10 cellular contexts compared by ENCODE assay signal in genomic region chr10:64430690-64431323, GRCh38.
DNase-seq lines count a peak whose midpoint lies in the region; ATAC-seq, FAIRE-seq and TF ChIP-seq lines count a peak whose summit lies in the region.
"Had no signal": no experiment of that assay in that cellular context is flagged by ENCODE, and none has a peak within 500 bp of the region (broad histone marks: within the 10 kb centered on the region; RNA-seq: fewer than 3 reads in every experiment).

No MANE protein-coding gene starts in this region.

- H3K9me3 ChIP-seq in GM12878 (replicated peaks; ENCODE audit: control insufficient read depth, insufficient read depth, low read length), result no peaks in the 10 kb centered on the region
- H3K9me3 ChIP-seq in liver (ENCODE audit: control insufficient read depth in 4 of 4, low read length in 3 of 4), result no peaks in the 10 kb centered on the region
- H3K9me3 ChIP-seq in vagina, result no peaks in the 10 kb centered on the region
- H3K9me3 ChIP-seq: prostate gland, tibial nerve had no signal

- H3K9ac ChIP-seq in GM12878 (ENCODE audit: control insufficient read depth, insufficient read depth, low read length), result no peak overlapping the region
- no peak overlapping the region for H3K9ac ChIP-seq in liver (ENCODE audit: low read depth in 1 of 2, low read length in 2 of 2)

- no peak overlapping the region for H3K4me2 ChIP-seq in GM12878 (ENCODE audit: control insufficient read depth, insufficient read depth)

- CTCF ChIA-PET in GM12878 (lab: Yijun Ruan, JAX), result interaction anchor here (0.7 to 0.9 kb wide), 3 partner anchors 134 to 587 kb away, joined by 3 to 4 read pairs (median 3); no protein-coding TSS in a partner anchor

- no peak for TF ChIP-seq EP300 in GM12878 (IDR thresholded peaks at IDR 0.05; ENCODE audit: borderline replicate concordance in 1 of 2, control insufficient read depth in 1 of 2, low read depth in 2 of 2, low read length in 2 of 2)

- TF ChIP-seq CTCF in GM12878 (IDR thresholded peaks at IDR 0.05 in 2 of 3, conservative IDR thresholded peaks at IDR 0.05 in 1 of 3; ENCODE audit: control insufficient read depth in 2 of 3, extremely low read depth in 1 of 3, insufficient read depth in 1 of 3, low read depth in 3 of 3, low read length in 3 of 3) (peak; percentile 17 to 36 (median 28); a peak in 3 of 6 replicates), liver (IDR thresholded peaks at IDR 0.05; ENCODE audit: low read depth, low read length, missing input control) (peak; percentile 32), vagina (IDR thresholded peaks at IDR 0.05) (no peak)

- WGBS in GM12878 (ENCODE audit: insufficient coverage, insufficient replicate concordance, low lambda C conversion rate, missing lambda C conversion rate), result 0% methylated on average over 2 of the region's 2 CpGs
- WGBS in liver, result 25% methylated on average over 2 of the region's 2 CpGs

- no peak overlapping the region for H3K4me3 ChIP-seq in GM12878
- H3K4me3 ChIP-seq in liver (ENCODE audit: low read depth in 1 of 3, low read length in 3 of 3), result no peak overlapping the region
- no peak overlapping the region for H3K4me3 ChIP-seq in vagina
- H3K4me3 ChIP-seq: prostate gland, tibial nerve had no signal

- ATAC-seq in GM12878, result peak; percentile 52

- H3K27ac ChIP-seq in GM12878 (ENCODE audit: control insufficient read depth, insufficient read depth) (no peak overlapping the region), liver (ENCODE audit: low read depth in 1 of 2, low read length in 2 of 2) (no peak overlapping the region), vagina (no peak overlapping the region)
- H3K27ac ChIP-seq: prostate gland, tibial nerve had no signal

- H3K27me3 ChIP-seq in GM12878 (replicated peaks in 1 of 2; ENCODE audit: control insufficient read depth in 2 of 2, insufficient read depth in 2 of 2, low read length in 1 of 2) (no peaks in the 10 kb centered on the region), liver (ENCODE audit: control insufficient read depth in 4 of 4, insufficient read depth in 4 of 4, low read length in 3 of 4) (no peaks in the 10 kb centered on the region), vagina (no peaks in the 10 kb centered on the region)
- H3K27me3 ChIP-seq: tibial nerve had no signal

- RAD21 ChIA-PET in GM12878 (lab: Charles Lee; ENCODE audit: unreplicated experiment), result no interaction called here

- SMC1A ChIA-PET in GM12878 (lab: Charles Lee; ENCODE audit: uncharacterized antibody, unreplicated experiment), result interaction anchor here (0.9 kb wide), 1 partner anchor 1749 kb away, joined by 3 read pairs; no protein-coding TSS in a partner anchor

- H2AFZ ChIP-seq in GM12878 (ENCODE audit: control insufficient read depth, low read depth, low read length), result no peak overlapping the region

- no peaks in the 10 kb centered on the region for H4K20me1 ChIP-seq in GM12878 (ENCODE audit: control insufficient read depth, insufficient read depth)

- in situ Hi-C loops in KBM-7 (cut with MboI; ENCODE audit: low pct_unique_long_range_greater_than_20kb, low sequenced_read_pairs) (no loop called here), GM12878 (cut with MboI) (no loop called here)

- H3K79me2 ChIP-seq in GM12878 (ENCODE audit: control insufficient read depth, insufficient read depth, low read length), result no peaks in the 10 kb centered on the region

- FAIRE-seq in GM12878 (lab: Jason Lieb, UNC), result no peak

- peak; percentile 36 for DNase-seq in DMS 273 (lab: John Stamatoyannopoulos, UW; ENCODE audit: unreplicated experiment)
- DNase-seq in KBM-7, result peak; percentile 48
- no peak for DNase-seq in GM12878 (ENCODE audit: low read depth, low spot score)
- no peak for DNase-seq in NCI-H2196 treated with DMSO at 0.1 percent for 48 hours (lab: John Stamatoyannopoulos, UW; ENCODE audit: unreplicated experiment)
- no peak for DNase-seq in stimulated activated CD4-positive, alpha-beta T cell treated with anti-CD3 and anti-CD28 coated beads, Interleukin-4, amount 100 ng/mL, for 1 hour
- DNase-seq in NCI-H2196 (lab: John Stamatoyannopoulos, UW; ENCODE audit: unreplicated experiment), result no peak
- no peak for DNase-seq in vagina (ENCODE audit: extremely low spot score in 2 of 2)

- H3K36me3 ChIP-seq in GM12878 (ENCODE audit: control insufficient read depth in 2 of 2, insufficient read depth in 2 of 2, low read length in 1 of 2) (no peaks in the 10 kb centered on the region), liver (ENCODE audit: control insufficient read depth in 4 of 4, insufficient read depth in 3 of 4, low read depth in 1 of 4, low read length in 3 of 4) (no peaks in the 10 kb centered on the region), vagina (no peaks in the 10 kb centered on the region)
- H3K36me3 ChIP-seq: prostate gland, tibial nerve had no signal

- no TSS peak for BruUV-seq in GM12878 (replicated peaks; lab: Mats Ljungman, UMichigan)

- H3K4me1 ChIP-seq in GM12878 (ENCODE audit: control insufficient read depth, insufficient read depth, low read length) (no peaks in the 10 kb centered on the region), liver (ENCODE audit: control insufficient read depth in 4 of 4, insufficient read depth in 4 of 4, low read length in 3 of 4) (no peaks in the 10 kb centered on the region), vagina (no peaks in the 10 kb centered on the region)
- H3K4me1 ChIP-seq: prostate gland, tibial nerve had no signal

- intact Hi-C loops in GM12878 (cut with micrococcal nuclease; ENCODE audit: unreplicated experiment), result no loop called here
- intact Hi-C loops in vagina (cut with DNase I), result no loop called here

- TF ChIP-seq RAD21 in GM12878 (IDR thresholded peaks at IDR 0.05; ENCODE audit: insufficient read depth, low read depth, low read length) (peak; percentile 33; the same call in 1 of the 2 replicates), liver (IDR thresholded peaks at IDR 0.05) (peak; percentile 65 to 77)

- TF ChIP-seq POLR2A in GM12878 (IDR thresholded peaks at IDR 0.05; ENCODE audit: low read depth, low read length) (no peak), vagina (IDR thresholded peaks at IDR 0.05) (no peak)

- POLR2A ChIA-PET in GM12878 (lab: Charles Lee), result no interaction called here

TF ChIP-seq in GM12878, 131 proteins besides CTCF, POLR2A, EP300 and RAD21:
- TF ChIP-seq STAT1 (conservative IDR thresholded peaks at IDR 0.05) (no peak), JUND (IDR thresholded peaks at IDR 0.05; ENCODE audit: low read depth, low read length) (no peak), MYC (IDR thresholded peaks at IDR 0.05; ENCODE audit: insufficient read depth, insufficient read length, insufficient replicate concordance, low read length, severe bottlenecking) (no peak)

TF ChIP-seq in liver, 16 proteins besides CTCF, POLR2A, EP300 and RAD21:
- TF ChIP-seq REST (IDR thresholded peaks at IDR 0.05) (no peak), ATF3 (IDR thresholded peaks at IDR 0.05) (no peak), HNF4A (conservative IDR thresholded peaks at IDR 0.05) (peak in 1 of 2 donors; percentile 30)

Comparison
In these comparisons a context has a peak if more than half of its experiments do, and no peak if none do; other contexts are left out.
1. DNase-seq: peak in DMS 273 (single experiment) and KBM-7 (single experiment); none in GM12878 (single experiment), NCI-H2196 treated with DMSO at 0.1 percent for 48 hours (single experiment), stimulated activated CD4-positive, alpha-beta T cell treated with anti-CD3 and anti-CD28 coated beads, Interleukin-4, amount 100 ng/mL, for 1 hour (single experiment), NCI-H2196 (single experiment) and vagina (0 of 2).
2. CTCF ChIP-seq: peak in GM12878 (3 of 3) and liver (single experiment); none in vagina (0 of 3).